ENCODE assay signal across 1 cellular context in the genomic region with DNA sequence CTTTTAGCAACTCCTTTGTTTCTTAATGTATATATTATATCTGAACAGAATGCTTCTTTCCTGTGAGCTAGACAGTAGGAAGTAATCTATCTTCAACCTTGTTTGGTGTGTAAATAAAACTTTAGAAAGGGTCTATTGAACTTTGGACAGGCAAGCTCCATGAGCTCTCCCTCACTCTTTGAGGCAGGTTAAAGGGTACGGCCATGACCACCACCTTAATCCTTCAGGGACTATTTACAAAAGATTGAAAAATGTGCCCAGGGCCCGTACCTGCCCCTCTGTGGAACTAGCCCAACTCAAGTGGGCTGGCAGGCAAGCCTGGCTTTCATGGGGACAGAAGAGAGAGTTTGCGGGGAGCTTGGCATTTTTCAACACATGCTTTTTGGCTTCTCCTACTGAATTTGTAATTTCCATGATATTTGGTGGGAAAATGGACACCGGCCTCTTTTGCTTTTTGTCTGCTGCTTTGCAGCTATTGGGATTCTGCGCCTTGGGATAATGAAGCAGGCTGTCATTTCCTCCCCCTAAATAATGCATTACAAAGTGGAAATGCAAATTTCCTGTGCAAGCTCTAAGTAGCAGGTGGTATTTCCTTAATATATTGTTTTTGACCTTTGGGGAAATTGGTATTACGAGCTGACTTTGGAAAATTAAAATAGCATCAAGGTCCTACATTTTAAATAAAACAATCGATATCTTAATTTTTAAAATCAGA.
TF ChIP-seq lines count a peak whose summit lies in the region.

No MANE protein-coding gene starts in this region.

TF ChIP-seq in H1, 55 proteins besides CTCF, POLR2A, EP300 and RAD21:
- TF ChIP-seq RFX5 (IDR thresholded peaks at IDR 0.05; ENCODE audit: borderline replicate concordance, low read depth, low read length) (no peak), HDAC2 (IDR thresholded peaks at IDR 0.05; ENCODE audit: borderline replicate concordance in 1 of 2, low read depth in 2 of 2, low read length in 2 of 2) (no peak), BACH1 (IDR thresholded peaks at IDR 0.05; ENCODE audit: low read length) (no peak), SRF (IDR thresholded peaks at IDR 0.05; ENCODE audit: low read depth, low read length) (no peak), BCL11A (IDR thresholded peaks at IDR 0.05; ENCODE audit: low read depth in 2 of 2, low read length in 2 of 2) (no peak)
TF ChIP-seq in H1: peak in this region for 0.
